In the genomic region with DNA sequence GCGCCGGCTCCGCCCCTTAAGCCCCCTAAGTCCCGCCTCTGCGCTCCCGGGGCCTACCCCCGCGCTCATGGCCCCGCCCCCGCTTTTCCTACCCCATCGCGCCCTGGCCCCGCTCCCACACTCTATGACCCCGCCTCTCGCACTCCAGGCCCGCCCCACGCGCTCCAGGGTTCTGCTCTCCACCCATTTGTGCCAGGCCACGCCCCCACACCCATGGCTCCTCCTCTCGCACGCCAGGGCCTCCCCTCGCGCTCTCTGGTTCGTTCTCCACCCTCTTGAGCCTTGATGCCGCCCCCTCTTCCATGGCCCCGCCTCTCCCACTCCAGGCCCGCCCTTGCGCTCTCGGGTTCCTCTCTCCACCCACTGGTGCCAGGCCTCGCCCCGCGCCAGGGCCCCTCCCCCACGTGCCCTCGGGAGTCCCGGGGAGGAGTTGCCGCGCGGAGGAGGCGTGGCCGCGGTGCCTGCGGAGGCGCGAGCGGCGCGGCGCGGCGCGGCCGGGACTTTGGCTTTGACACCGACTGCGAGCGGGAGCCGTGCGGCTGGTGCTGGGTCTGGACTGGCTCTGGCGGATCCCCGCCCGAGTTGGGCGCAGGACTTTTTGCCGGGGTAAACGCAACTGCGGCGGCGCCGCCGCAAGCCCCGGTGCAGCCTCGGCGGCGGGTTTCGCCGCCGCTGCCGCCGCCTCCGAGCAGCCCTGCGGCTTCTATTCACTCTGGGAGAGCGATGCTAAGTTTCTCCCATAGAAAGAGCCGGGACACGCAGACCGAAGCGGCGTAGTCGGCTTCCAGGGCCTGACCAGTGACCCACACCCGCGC, we compare ENCODE assay signal across 8 cellular contexts. TPM values are rescaled to one million over a fixed set of nuclear protein-coding genes. Genes with fewer than 3 reads are reported as not detected.
DNase-seq lines count a peak whose midpoint lies in the region; ATAC-seq and TF ChIP-seq lines count a peak whose summit lies in the region.

A gene (plus strand): TSS at position 499 of the 815 bp plus-strand sequence. CDS start 1,071 bp downstream, outside the sequence.

- WGBS in spleen, 5 donors: 0% methylated on average over 64 to 88 of the region's 88 CpGs

- H3K36me3 Mint-ChIP-seq in central memory CD8-positive, alpha-beta T cell (ENCODE audit: insufficient read depth): peaks cover 2% of the 10 kb centered on the region

- no peaks in the 10 kb centered on the region for H3K27me3 Mint-ChIP-seq in central memory CD8-positive, alpha-beta T cell

- H3K4me1 ChIP-seq in spleen: peaks cover 14 to 56% (median 42%) of the 10 kb centered on the region in 6 donors

- peaks cover 0 to 6% (median 0%) of the 10 kb centered on the region in 6 donors for H3K36me3 ChIP-seq in spleen

- ATAC-seq in GM19025 (IDR thresholded peaks at IDR 0.05; ENCODE audit: low read depth, unreplicated experiment): peak; percentile 94
- peak; percentile 97 for ATAC-seq in HG03280 (IDR thresholded peaks at IDR 0.05; ENCODE audit: unreplicated experiment)
- ATAC-seq in central memory CD8-positive, alpha-beta T cell (replicated peaks; ENCODE audit: extremely low read depth, poor library complexity, severe bottlenecking): peak; percentile 95

- intact Hi-C loops in spleen (cut with DNase I; ENCODE audit: low total_unique reads): loop anchor here (10.0 kb wide), 1 partner anchor 132 kb away; no protein-coding TSS in a partner anchor

- H3K4me1 Mint-ChIP-seq in central memory CD8-positive, alpha-beta T cell: peaks cover 10% of the 10 kb centered on the region

- peaks cover 0 to 9% (median 7%) of the 10 kb centered on the region in 8 donors for H3K9me3 ChIP-seq in spleen

- no peaks in the 10 kb centered on the region for H3K27me3 ChIP-seq in spleen (replicated peaks in 1 of 7)

- TF ChIP-seq POLR2A in spleen (IDR thresholded peaks at IDR 0.05): peak in 1 of 3 donors; percentile 73

- H3K9me3 Mint-ChIP-seq in central memory CD8-positive, alpha-beta T cell: no peaks in the 10 kb centered on the region

- H3K27ac Mint-ChIP-seq in central memory CD8-positive, alpha-beta T cell (ENCODE audit: low read depth): peak within 1 kb of the TSS; percentile 2

- peak in 2 of 11 experiments; percentile 21 to 45 for TF ChIP-seq CTCF in spleen (IDR thresholded peaks at IDR 0.05 in 8 of 11, conservative IDR thresholded peaks at IDR 0.05 in 3 of 11)

- peak within 1 kb of the TSS; percentile 71 for H3K4me3 Mint-ChIP-seq in central memory CD8-positive, alpha-beta T cell

- peak within 1 kb of the TSS; percentile 68 to 94 (median 85) for H3K27ac ChIP-seq in spleen

- peak; percentile 98 for DNase-seq in AG08396 (ENCODE audit: low spot score)
- DNase-seq in NCI-H345 (lab: John Stamatoyannopoulos, UW): peak; percentile 98
- DNase-seq in activated CD4-positive, CD25-positive, alpha-beta regulatory T cell (lab: John Stamatoyannopoulos, UW): peak; percentile 98 to 99 (median 99)
- DNase-seq in central memory CD8-positive, alpha-beta T cell (ENCODE audit: low spot score in 2 of 2): peak; percentile 99 to 100
- DNase-seq in inferior parietal cortex (ENCODE audit: extremely low spot score): peak; percentile 96
- peak; percentile 100 for DNase-seq in spleen

- H3K4me3 ChIP-seq in spleen: peak within 1 kb of the TSS; percentile 62 to 90 (median 77)

RNA-seq across cellular contexts. Expression of the gene that starts here (rescaled TPM):
- 10 to 100 TPM in 6 of 7 donors, 1 to 10 TPM in 1; 8.9 to 23.4 (median 15.0) TPM for total RNA-seq in spleen
- polyA plus RNA-seq in spleen: 10 to 100 TPM in 2 of 3 donors, 1 to 10 TPM in 1; 7.7 to 18.4 (median 14.2) TPM

Comparison
In these comparisons a context has a peak if more than half of its experiments do, and no peak if none do; other contexts are left out.
1. Peak in every context shown above with its lines: DNase-seq, ATAC-seq, H3K4me3 ChIP-seq and H3K27ac ChIP-seq.